ENCODE assay signal across 1 cellular context in genomic region chr14:100213956-100214767, GRCh38.
TF ChIP-seq lines count a peak whose summit lies in the region.

No MANE protein-coding gene starts in this region.

TF ChIP-seq in HepG2, 621 proteins besides CTCF, POLR2A, EP300 and RAD21 (continued from another document and continues in another):
- TF ChIP-seq HBP1 (CRISPR knock-in tag; IDR thresholded peaks at IDR 0.05; ENCODE audit: low read depth), result peak; percentile 56; the same call in 1 of the 2 replicates
- peak; percentile 93 for TF ChIP-seq SRY (CRISPR knock-in tag; IDR thresholded peaks at IDR 0.05)
- TF ChIP-seq TRIM22 (IDR thresholded peaks at IDR 0.05), result no peak
- TF ChIP-seq RCOR2 (CRISPR knock-in tag; IDR thresholded peaks at IDR 0.05), result no peak; the same call in 1 of the 2 replicates
- peak; percentile 69 for TF ChIP-seq ZFP36L1 (CRISPR knock-in tag; IDR thresholded peaks at IDR 0.05)
- no peak; the same call in 1 of the 2 replicates for TF ChIP-seq ESRRA (CRISPR knock-in tag; IDR thresholded peaks at IDR 0.05; ENCODE audit: low read depth)
- TF ChIP-seq NFE2 (CRISPR knock-in tag; IDR thresholded peaks at IDR 0.05), result no peak
- no peak; the same call in 1 of the 2 replicates for TF ChIP-seq ZNF549 (CRISPR knock-in tag; IDR thresholded peaks at IDR 0.05)
- no peak for TF ChIP-seq BCLAF1 (IDR thresholded peaks at IDR 0.05)
- TF ChIP-seq BRD4 (CRISPR knock-in tag; IDR thresholded peaks at IDR 0.05), result peak; percentile 91
- TF ChIP-seq AKNA (CRISPR knock-in tag; IDR thresholded peaks at IDR 0.05; ENCODE audit: borderline replicate concordance), result no peak
- no peak for TF ChIP-seq ZNF7 (CRISPR knock-in tag; IDR thresholded peaks at IDR 0.05)
- no peak for TF ChIP-seq ZNF660 (CRISPR knock-in tag; IDR thresholded peaks at IDR 0.05; ENCODE audit: borderline replicate concordance, low read depth)
- TF ChIP-seq HCFC1 (IDR thresholded peaks at IDR 0.05; ENCODE audit: low read depth, low read length), result peak; percentile 8; the same call in 1 of the 2 replicates
- TF ChIP-seq ZNF333 (CRISPR knock-in tag; IDR thresholded peaks at IDR 0.05; ENCODE audit: borderline replicate concordance), result no peak
- 0 out of 2 replicates have a peak, but pooled peaks have one; percentile 41 for TF ChIP-seq HNF1B (CRISPR knock-in tag; IDR thresholded peaks at IDR 0.05)
- TF ChIP-seq CCDC6 (CRISPR knock-in tag; IDR thresholded peaks at IDR 0.05), result peak; percentile 57; the same call in 1 of the 2 replicates
- no peak for TF ChIP-seq ZBTB37 (CRISPR knock-in tag; IDR thresholded peaks at IDR 0.05)
- no peak for TF ChIP-seq ZNF282 (IDR thresholded peaks at IDR 0.05; ENCODE audit: partially characterized antibody)
- TF ChIP-seq KLF9 (CRISPR knock-in tag; IDR thresholded peaks at IDR 0.05; ENCODE audit: low read depth), result no peak
- no peak for TF ChIP-seq MAFF (IDR thresholded peaks at IDR 0.05; ENCODE audit: low read depth, low read length)
- TF ChIP-seq ZNF3 (CRISPR knock-in tag; IDR thresholded peaks at IDR 0.05), result no peak
- TF ChIP-seq ZMYM4 (CRISPR knock-in tag; IDR thresholded peaks at IDR 0.05), result peak; percentile 45
- no peak for TF ChIP-seq ZBTB21 (CRISPR knock-in tag; IDR thresholded peaks at IDR 0.05)
- TF ChIP-seq ZNF546 (CRISPR knock-in tag; conservative IDR thresholded peaks at IDR 0.05), result peak; percentile 76
- 0 out of 2 replicates have a peak, but pooled peaks have one; percentile 1 for TF ChIP-seq TFAP4 (IDR thresholded peaks at IDR 0.05; ENCODE audit: borderline replicate concordance, low read depth)
- TF ChIP-seq HOXA9 (CRISPR knock-in tag; IDR thresholded peaks at IDR 0.05; ENCODE audit: borderline replicate concordance), result peak; percentile 82; the same call in 1 of the 2 replicates
- TF ChIP-seq GABPB1 (CRISPR knock-in tag; IDR thresholded peaks at IDR 0.05), result peak; percentile 90
- peak; percentile 94 for TF ChIP-seq KLF6 (CRISPR knock-in tag; IDR thresholded peaks at IDR 0.05)
- peak in 1 of 2 experiments; percentile 91; a peak in 2 of 4 replicates for TF ChIP-seq KLF16 (CRISPR knock-in tag; IDR thresholded peaks at IDR 0.05)
- TF ChIP-seq ZBTB34 (CRISPR knock-in tag; IDR thresholded peaks at IDR 0.05), result 0 out of 2 replicates have a peak, but pooled peaks have one; percentile 81
- TF ChIP-seq ZNF414 (CRISPR knock-in tag; IDR thresholded peaks at IDR 0.05), result peak; percentile 83
- TF ChIP-seq SATB2 (CRISPR knock-in tag; IDR thresholded peaks at IDR 0.05), result 0 out of 2 replicates have a peak, but pooled peaks have one; percentile 55
- no peak for TF ChIP-seq MAFK (conservative IDR thresholded peaks at IDR 0.05 in 1 of 2, IDR thresholded peaks at IDR 0.05 in 1 of 2; ENCODE audit: low read length in 2 of 2)
- TF ChIP-seq RAD51 (IDR thresholded peaks at IDR 0.05; ENCODE audit: borderline replicate concordance), result no peak
- TF ChIP-seq GLMP (CRISPR knock-in tag; IDR thresholded peaks at IDR 0.05; ENCODE audit: borderline replicate concordance), result no peak
- no peak for TF ChIP-seq ARID2 (CRISPR knock-in tag; IDR thresholded peaks at IDR 0.05; ENCODE audit: borderline replicate concordance)
- TF ChIP-seq EZH2 (conservative IDR thresholded peaks at IDR 0.05; ENCODE audit: low read depth, low read length), result no peak
- peak; percentile 1; the same call in 1 of the 2 replicates for TF ChIP-seq HDAC2 (CRISPR knock-in tag; IDR thresholded peaks at IDR 0.05)
- no peak for TF ChIP-seq ZNF446 (CRISPR knock-in tag; IDR thresholded peaks at IDR 0.05)
- no peak for TF ChIP-seq ZNF296 (CRISPR knock-in tag; conservative IDR thresholded peaks at IDR 0.05)
- TF ChIP-seq KDM5B (CRISPR knock-in tag; IDR thresholded peaks at IDR 0.05; ENCODE audit: borderline replicate concordance), result peak; percentile 83; the same call in 1 of the 2 replicates
- no peak for TF ChIP-seq NFIB (CRISPR knock-in tag; IDR thresholded peaks at IDR 0.05; ENCODE audit: borderline replicate concordance)
- TF ChIP-seq ZSCAN29 (CRISPR knock-in tag; conservative IDR thresholded peaks at IDR 0.05), result no peak
- TF ChIP-seq ZNF331 (CRISPR knock-in tag; IDR thresholded peaks at IDR 0.05), result peak; percentile 59; the same call in 1 of the 2 replicates
- TF ChIP-seq SCMH1 (CRISPR knock-in tag; IDR thresholded peaks at IDR 0.05; ENCODE audit: borderline replicate concordance), result no peak
- no peak for TF ChIP-seq ZNF652 (CRISPR knock-in tag; IDR thresholded peaks at IDR 0.05; ENCODE audit: borderline replicate concordance, low read depth)
- TF ChIP-seq ELF1 (CRISPR knock-in tag; IDR thresholded peaks at IDR 0.05), result peak; percentile 49; the same call in 1 of the 2 replicates
- TF ChIP-seq SMAD9 (CRISPR knock-in tag; IDR thresholded peaks at IDR 0.05), result no peak
- TF ChIP-seq ZNF430 (CRISPR knock-in tag; IDR thresholded peaks at IDR 0.05), result 0 out of 2 replicates have a peak, but pooled peaks have one; percentile 15
